Comparison of ENCODE assay signal across 16 cellular contexts in the genomic region with DNA sequence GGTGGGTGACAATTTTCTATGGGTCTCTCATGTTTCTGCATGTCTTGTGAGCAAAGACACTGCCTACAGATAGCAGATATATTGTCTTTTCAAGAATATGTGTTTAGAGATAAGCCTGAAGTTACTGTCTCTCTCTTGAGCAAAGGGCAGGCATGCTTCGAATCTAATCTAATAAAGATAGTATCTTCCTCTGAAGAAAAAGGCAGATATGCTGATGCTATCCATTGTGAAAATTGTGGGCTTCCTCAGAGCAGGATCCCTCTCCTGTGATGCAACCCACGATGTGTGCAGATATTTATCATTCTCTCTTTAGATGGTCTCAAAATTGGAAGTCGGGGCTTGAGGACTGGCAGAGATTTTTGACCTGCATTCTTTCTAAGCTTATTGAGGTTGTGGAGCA.
"Had no signal": no experiment of that assay in that cellular context is flagged by ENCODE, and none has a peak within 500 bp of the region (broad histone marks: within the 10 kb centered on the region; RNA-seq: fewer than 3 reads in every experiment).

No MANE protein-coding gene starts in this region.

- H3K36me3 ChIP-seq: MG63 had no signal

- H3K27ac ChIP-seq: RWPE1 had no signal

- ATAC-seq: HepG2, Panc1, PC-3 had no signal

- H3K4me3 ChIP-seq: MG63 had no signal

- H3K27me3 ChIP-seq: MG63 had no signal

- FAIRE-seq: HepG2 had no signal

- DNase-seq: Karpas-422, KG1, MG63, NCI-H1092 treated with DMSO at 0.1 percent for 48 hours, NCI-H1436, NCI-H187, NCI-H2029, NCI-H2081 treated with DMSO at 0.1 percent for 48 hours, NCI-H510A, NCI-H774, PC-3, SHP77, SW 1271 had no signal

- H3K9me3 ChIP-seq: MG63 had no signal
